In the genomic region with DNA sequence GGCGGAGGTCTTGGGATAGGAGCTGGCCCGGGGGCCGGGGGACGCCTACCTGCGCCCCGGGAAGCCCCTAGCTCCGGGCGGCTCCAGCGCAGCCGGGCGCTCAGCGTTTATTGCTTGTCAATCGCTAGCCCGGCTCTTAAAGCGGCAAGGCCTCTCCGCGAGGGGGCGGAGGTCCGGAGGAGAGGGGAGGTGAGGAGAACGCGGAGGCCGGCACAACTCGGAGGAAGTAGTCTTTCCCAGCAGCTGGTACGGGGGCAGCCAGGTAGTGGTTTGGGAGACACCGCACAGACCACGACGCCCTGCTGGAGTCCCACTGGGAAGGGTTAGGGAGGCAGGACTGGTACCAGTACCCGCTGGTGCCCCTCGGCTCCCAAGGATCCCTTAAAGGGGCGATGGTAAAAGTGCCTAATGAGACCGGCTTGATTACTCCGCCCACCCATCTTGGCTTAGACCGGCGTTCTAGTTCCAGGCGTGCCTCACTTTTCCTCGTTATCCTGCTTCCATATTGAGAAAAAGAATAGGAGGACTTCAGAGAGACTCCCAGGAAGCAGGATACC, we compare ENCODE assay signal across 8 cellular contexts. TPM values are rescaled to one million over a fixed set of nuclear protein-coding genes. Genes with fewer than 3 reads are reported as not detected.
DNase-seq lines count a peak whose midpoint lies in the region; ATAC-seq and TF ChIP-seq lines count a peak whose summit lies in the region.

A gene with protein sequence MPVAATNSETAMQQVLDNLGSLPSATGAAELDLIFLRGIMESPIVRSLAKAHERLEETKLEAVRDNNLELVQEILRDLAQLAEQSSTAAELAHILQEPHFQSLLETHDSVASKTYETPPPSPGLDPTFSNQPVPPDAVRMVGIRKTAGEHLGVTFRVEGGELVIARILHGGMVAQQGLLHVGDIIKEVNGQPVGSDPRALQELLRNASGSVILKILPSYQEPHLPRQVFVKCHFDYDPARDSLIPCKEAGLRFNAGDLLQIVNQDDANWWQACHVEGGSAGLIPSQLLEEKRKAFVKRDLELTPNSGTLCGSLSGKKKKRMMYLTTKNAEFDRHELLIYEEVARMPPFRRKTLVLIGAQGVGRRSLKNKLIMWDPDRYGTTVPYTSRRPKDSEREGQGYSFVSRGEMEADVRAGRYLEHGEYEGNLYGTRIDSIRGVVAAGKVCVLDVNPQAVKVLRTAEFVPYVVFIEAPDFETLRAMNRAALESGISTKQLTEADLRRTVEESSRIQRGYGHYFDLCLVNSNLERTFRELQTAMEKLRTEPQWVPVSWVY (minus strand): TSS at position 112 of the 557 bp plus-strand sequence. CDS start 3,076 bp downstream, outside the sequence.

- no peaks in the 10 kb centered on the region for H3K36me3 ChIP-seq in NT2/D1 (ENCODE audit: insufficient read depth, insufficient read length, low read length)
- H3K36me3 ChIP-seq in esophagus squamous epithelium = no peaks in the 10 kb centered on the region
- no peaks in the 10 kb centered on the region for H3K36me3 ChIP-seq in mucosa of stomach (ENCODE audit: control insufficient read depth, insufficient read depth, low read length)

- no peaks in the 10 kb centered on the region for H3K9me3 Mint-ChIP-seq in activated T-helper 17 cell treated with anti-CD3 and anti-CD28 coated beads, Interleukin-2, amount 50 U/mL, for 72 hours
- H3K9me3 Mint-ChIP-seq in stimulated activated naive CD8-positive, alpha-beta T cell treated with anti-CD3 and anti-CD28 coated beads, Interleukin-15, Interleukin-2, amounts not matched to agents 100 ng/mL and 50 ng/mL, for 24 hours = no peaks in the 10 kb centered on the region

- H3K4me1 ChIP-seq in NT2/D1 (ENCODE audit: insufficient read depth, insufficient read length) = peaks cover 10% of the 10 kb centered on the region
- H3K4me1 ChIP-seq in esophagus squamous epithelium = peaks cover 23 to 36% (median 32%) of the 10 kb centered on the region in 3 donors
- H3K4me1 ChIP-seq in mucosa of stomach (ENCODE audit: control insufficient read depth, insufficient read depth, low read length) = peaks cover 30% of the 10 kb centered on the region

- peak within 1 kb of the TSS; percentile 73 for H3K4me3 Mint-ChIP-seq in activated T-helper 17 cell treated with anti-CD3 and anti-CD28 coated beads, Interleukin-2, amount 50 U/mL, for 72 hours
- H3K4me3 Mint-ChIP-seq in stimulated activated naive CD8-positive, alpha-beta T cell treated with anti-CD3 and anti-CD28 coated beads, Interleukin-15, Interleukin-2, amounts not matched to agents 100 ng/mL and 50 ng/mL, for 24 hours = peak within 1 kb of the TSS; percentile 47

- H3K27me3 ChIP-seq in NT2/D1 (ENCODE audit: insufficient read depth, insufficient read length) = peaks cover 23% of the 10 kb centered on the region
- peaks cover 0 to 61% (median 6%) of the 10 kb centered on the region in 4 donors for H3K27me3 ChIP-seq in esophagus squamous epithelium
- H3K27me3 ChIP-seq in mucosa of stomach (ENCODE audit: control insufficient read depth, insufficient read depth, low read length) = peaks cover 59% of the 10 kb centered on the region

- H3K27ac ChIP-seq in esophagus squamous epithelium = peak within 1 kb of the TSS; percentile 72 to 94 (median 87)

- TF ChIP-seq POLR2A in esophagus squamous epithelium (IDR thresholded peaks at IDR 0.05) = peak in 2 of 4 donors; percentile 42 to 47

- H3K36me3 Mint-ChIP-seq in activated T-helper 17 cell treated with anti-CD3 and anti-CD28 coated beads, Interleukin-2, amount 50 U/mL, for 72 hours (ENCODE audit: low read depth) = no peaks in the 10 kb centered on the region
- H3K36me3 Mint-ChIP-seq in stimulated activated naive CD8-positive, alpha-beta T cell treated with anti-CD3 and anti-CD28 coated beads, Interleukin-15, Interleukin-2, amounts not matched to agents 100 ng/mL and 50 ng/mL, for 24 hours (ENCODE audit: low read depth) = no peaks in the 10 kb centered on the region

- peak; percentile 65 to 83 (median 80) for DNase-seq in NCI-H1417 (lab: John Stamatoyannopoulos, UW)
- no peak for DNase-seq in NCI-H1417 treated with DMSO at 0.1 percent for 48 hours (lab: John Stamatoyannopoulos, UW)
- DNase-seq in NT2/D1 (ENCODE audit: low read depth, low spot score) = peak; percentile 67
- DNase-seq in esophagus squamous epithelium (lab: John Stamatoyannopoulos, UW) = no peak

- no peaks in the 10 kb centered on the region for H3K9me3 ChIP-seq in NT2/D1 (ENCODE audit: insufficient read depth, low read length)
- no peaks in the 10 kb centered on the region for H3K9me3 ChIP-seq in esophagus squamous epithelium
- H3K9me3 ChIP-seq in mucosa of stomach (ENCODE audit: control insufficient read depth, low read length) = no peaks in the 10 kb centered on the region

- TF ChIP-seq CTCF in esophagus squamous epithelium (IDR thresholded peaks at IDR 0.05) = peak in 2 of 6 experiments; percentile 25 to 38

- H3K4me3 ChIP-seq in NT2/D1 (ENCODE audit: insufficient read length, low read depth) (peak within 1 kb of the TSS; percentile 70), esophagus squamous epithelium (peak within 1 kb of the TSS; percentile 36 to 81 (median 64)), mucosa of stomach (ENCODE audit: low read length) (peak within 1 kb of the TSS; percentile 19)

- no peak within 1 kb of the TSS for H3K27ac Mint-ChIP-seq in activated T-helper 17 cell treated with anti-CD3 and anti-CD28 coated beads, Interleukin-2, amount 50 U/mL, for 72 hours
- no peak within 1 kb of the TSS for H3K27ac Mint-ChIP-seq in stimulated activated naive CD8-positive, alpha-beta T cell treated with anti-CD3 and anti-CD28 coated beads, Interleukin-15, Interleukin-2, amounts not matched to agents 100 ng/mL and 50 ng/mL, for 24 hours

- peaks cover 5% of the 10 kb centered on the region for H3K4me1 Mint-ChIP-seq in activated T-helper 17 cell treated with anti-CD3 and anti-CD28 coated beads, Interleukin-2, amount 50 U/mL, for 72 hours
- peaks cover 9% of the 10 kb centered on the region for H3K4me1 Mint-ChIP-seq in stimulated activated naive CD8-positive, alpha-beta T cell treated with anti-CD3 and anti-CD28 coated beads, Interleukin-15, Interleukin-2, amounts not matched to agents 100 ng/mL and 50 ng/mL, for 24 hours (ENCODE audit: low read depth)

- peaks cover 9% of the 10 kb centered on the region for H3K27me3 Mint-ChIP-seq in activated T-helper 17 cell treated with anti-CD3 and anti-CD28 coated beads, Interleukin-2, amount 50 U/mL, for 72 hours
- H3K27me3 Mint-ChIP-seq in stimulated activated naive CD8-positive, alpha-beta T cell treated with anti-CD3 and anti-CD28 coated beads, Interleukin-15, Interleukin-2, amounts not matched to agents 100 ng/mL and 50 ng/mL, for 24 hours = peaks cover 26% of the 10 kb centered on the region

- peak within 1 kb of the TSS; percentile 75 for H3K9ac ChIP-seq in NT2/D1 (ENCODE audit: insufficient read length, low read depth)
- peak within 1 kb of the TSS; percentile 66 for H3K9ac ChIP-seq in mucosa of stomach (ENCODE audit: low read length)

- WGBS in esophagus squamous epithelium, 2 donors = 0 to 7% methylated on average over 6 to 15 of the region's 36 CpGs

- peak; percentile 55 for ATAC-seq in activated T-helper 17 cell treated with anti-CD3 and anti-CD28 coated beads, Interleukin-2, amount 50 U/mL, for 72 hours (replicated peaks)
- ATAC-seq in HG03520 (IDR thresholded peaks at IDR 0.05; ENCODE audit: unreplicated experiment) = no peak

- intact Hi-C loops in esophagus squamous epithelium (cut with DNase I) = no loop called here

RNA-seq across cellular contexts. Expression of the gene that starts here (rescaled TPM):
- total RNA-seq in activated T-helper 17 cell treated with anti-CD3 and anti-CD28 coated beads, Interleukin-2, amount 50 U/mL, for 72 hours = 1 to 10 TPM; 1.3 to 3.3 TPM
- 1 to 10 TPM in 1 of 4 donors, under 1 TPM in 3; 0.18 to 3.6 (median 0.54) TPM for total RNA-seq in esophagus squamous epithelium

Comparison
In these comparisons a context has a peak if more than half of its experiments do, and no peak if none do; other contexts are left out.
1. DNase-seq: peak in NCI-H1417 (3 of 3) and NT2/D1 (single experiment); none in NCI-H1417 treated with DMSO at 0.1 percent for 48 hours (single experiment) and esophagus squamous epithelium (single experiment).
2. H3K4me3 ChIP-seq: peak in every context shown above with its lines; median percentile 70 in NT2/D1; 64 in esophagus squamous epithelium; 19 in mucosa of stomach.